Comparison of ENCODE assay signal across 1 cellular context in the genomic region with DNA sequence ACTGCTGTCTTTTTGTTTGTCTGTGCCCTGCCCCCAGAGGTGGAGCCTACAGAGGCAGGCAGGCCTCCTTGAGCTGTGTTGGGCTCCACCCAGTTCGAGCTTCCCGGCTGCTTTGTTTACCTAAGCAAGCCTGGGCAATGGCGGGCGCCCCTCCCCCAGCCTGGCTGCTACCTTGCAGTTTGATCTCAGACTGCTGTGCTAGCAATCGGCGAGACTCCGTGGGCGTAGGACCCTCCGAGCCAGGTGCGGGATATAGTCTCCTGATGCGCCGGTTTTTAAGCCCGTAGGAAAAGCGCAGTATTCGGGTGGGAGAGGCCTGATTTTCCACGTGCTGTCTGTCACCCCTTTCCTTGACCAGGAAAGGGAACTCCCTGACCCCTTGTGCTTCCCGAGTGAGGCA. TPM values are rescaled to one million over a fixed set of nuclear protein-coding genes. Genes with fewer than 3 reads are reported as not detected.
"Had no signal": no experiment of that assay in that cellular context is flagged by ENCODE, and none has a peak within 500 bp of the region (broad histone marks: within the 10 kb centered on the region; RNA-seq: fewer than 3 reads in every experiment).

No MANE protein-coding gene starts in this region.

RNA-seq across cellular contexts. Expression of gene CDK14, which starts 43.6 kb away (rescaled TPM):
- total RNA-seq: activated CD4-positive, alpha-beta memory T cell treated with anti-CD3 and anti-CD28 coated beads for 36 hours had no signal
